11 cellular contexts compared by ENCODE assay signal in genomic region chr1:231020139-231020601, GRCh38. TPM values are rescaled to one million over a fixed set of nuclear protein-coding genes. Genes with fewer than 3 reads are reported as not detected.
DNase-seq lines count a peak whose midpoint lies in the region; ATAC-seq and TF ChIP-seq lines count a peak whose summit lies in the region.
"Had no signal": no experiment of that assay in that cellular context is flagged by ENCODE, and none has a peak within 500 bp of the region (broad histone marks: within the 10 kb centered on the region; RNA-seq: fewer than 3 reads in every experiment).

No MANE protein-coding gene starts in this region.

- DNase-seq in CD4-positive, alpha-beta memory T cell: no peak
- DNase-seq in lung microvascular endothelial cell (ENCODE audit: low read depth in 2 of 2) (peak; percentile 42 to 78), ascending aorta (ENCODE audit: low spot score in 2 of 2) (no peak), inferior parietal cortex (ENCODE audit: extremely low spot score) (no peak)
- DNase-seq: body of pancreas, hippocampal formation had no signal

- H3K27ac ChIP-seq in CD4-positive, alpha-beta memory T cell (ENCODE audit: low read depth, low read length): no peak overlapping the region
- H3K27ac ChIP-seq in HUES6 (ENCODE audit: low read depth, low read length): no peak overlapping the region
- no peak overlapping the region for H3K27ac ChIP-seq in ascending aorta
- H3K27ac ChIP-seq: body of pancreas, parathyroid adenoma had no signal

- no peak overlapping the region for H3K9ac ChIP-seq in HUES6 (ENCODE audit: low read length)
- H3K9ac ChIP-seq: parathyroid adenoma had no signal

- peak overlapping the region in 6 of 8 donors; percentile 5 to 78 (median 35) for H3K4me3 Mint-ChIP-seq in CD4-positive, alpha-beta memory T cell
- H3K4me3 Mint-ChIP-seq in activated T-helper 17 cell treated with anti-CD3 and anti-CD28 coated beads, Interleukin-2, amount 50 U/mL, for 72 hours: peak overlapping the region; percentile 26

- H3K27ac Mint-ChIP-seq in CD4-positive, alpha-beta memory T cell: no peak overlapping the region
- H3K27ac Mint-ChIP-seq in activated T-helper 17 cell treated with anti-CD3 and anti-CD28 coated beads, Interleukin-2, amount 50 U/mL, for 72 hours: no peak overlapping the region

- no peaks in the 10 kb centered on the region for H3K36me3 ChIP-seq in CD4-positive, alpha-beta memory T cell (ENCODE audit: insufficient read depth, low read length)
- H3K36me3 ChIP-seq in HUES6 (ENCODE audit: control insufficient read depth, insufficient read depth, low read length) (peaks cover 5% of the 10 kb centered on the region; the same call in 1 of the 2 replicates), ascending aorta (no peaks in the 10 kb centered on the region)

- H3K36me3 Mint-ChIP-seq in CD4-positive, alpha-beta memory T cell: peaks cover 6 to 13% of the 10 kb centered on the region in 2 donors
- H3K36me3 Mint-ChIP-seq in activated T-helper 17 cell treated with anti-CD3 and anti-CD28 coated beads, Interleukin-2, amount 50 U/mL, for 72 hours (ENCODE audit: low read depth): peaks cover 14% of the 10 kb centered on the region

- no peak overlapping the region for H3K4me3 ChIP-seq in CD4-positive, alpha-beta memory T cell (ENCODE audit: low read length in 2 of 2)
- peak overlapping the region; percentile 13 for H3K4me3 ChIP-seq in HUES6 (ENCODE audit: low read depth, low read length)
- no peak overlapping the region for H3K4me3 ChIP-seq in ascending aorta
- H3K4me3 ChIP-seq: body of pancreas had no signal

- H3K27me3 ChIP-seq in CD4-positive, alpha-beta memory T cell (ENCODE audit: insufficient read depth, low read length): no peaks in the 10 kb centered on the region
- H3K27me3 ChIP-seq in HUES6 (ENCODE audit: control insufficient read depth, insufficient read depth, low read length): peaks cover 17% of the 10 kb centered on the region
- no peaks in the 10 kb centered on the region for H3K27me3 ChIP-seq in ascending aorta
- H3K27me3 ChIP-seq: body of pancreas had no signal

- no peaks in the 10 kb centered on the region for H3K4me1 ChIP-seq in CD4-positive, alpha-beta memory T cell (ENCODE audit: insufficient read depth, low read length)
- H3K4me1 ChIP-seq in HUES6 (ENCODE audit: control insufficient read depth, insufficient read depth, low read length) (peaks cover 26% of the 10 kb centered on the region), ascending aorta (no peaks in the 10 kb centered on the region)
- H3K4me1 ChIP-seq: body of pancreas, parathyroid adenoma had no signal

- ATAC-seq in activated T-helper 17 cell treated with anti-CD3 and anti-CD28 coated beads, Interleukin-2, amount 50 U/mL, for 72 hours (replicated peaks): peak; percentile 63
- no peak for ATAC-seq in GM18517 (IDR thresholded peaks at IDR 0.05; ENCODE audit: unreplicated experiment)
- no peak for ATAC-seq in GM18867 (IDR thresholded peaks at IDR 0.05; ENCODE audit: unreplicated experiment)
- ATAC-seq: body of pancreas had no signal

- no peaks in the 10 kb centered on the region for H3K9me3 Mint-ChIP-seq in CD4-positive, alpha-beta memory T cell
- H3K9me3 Mint-ChIP-seq in activated T-helper 17 cell treated with anti-CD3 and anti-CD28 coated beads, Interleukin-2, amount 50 U/mL, for 72 hours: no peaks in the 10 kb centered on the region

- POLR2A ChIA-PET in CD4-positive, alpha-beta memory T cell (lab: Charles Lee; ENCODE audit: partially characterized antibody): no interaction called here

- CTCF ChIA-PET in CD4-positive, alpha-beta memory T cell (lab: Charles Lee; ENCODE audit: partially characterized antibody): no interaction called here

- no peak for TF ChIP-seq CTCF in ascending aorta (IDR thresholded peaks at IDR 0.05)

- no peaks in the 10 kb centered on the region for H3K9me3 ChIP-seq in CD4-positive, alpha-beta memory T cell (ENCODE audit: control insufficient read depth in 1 of 2, low read length in 2 of 2)
- H3K9me3 ChIP-seq in HUES6 (ENCODE audit: control insufficient read depth, insufficient read depth, low read depth, low read length): no peaks in the 10 kb centered on the region
- H3K9me3 ChIP-seq in ascending aorta: no peaks in the 10 kb centered on the region
- H3K9me3 ChIP-seq: body of pancreas had no signal

- peaks cover 0 to 6% (median 2%) of the 10 kb centered on the region in 4 donors for H3K4me1 Mint-ChIP-seq in CD4-positive, alpha-beta memory T cell
- H3K4me1 Mint-ChIP-seq in activated T-helper 17 cell treated with anti-CD3 and anti-CD28 coated beads, Interleukin-2, amount 50 U/mL, for 72 hours: no peaks in the 10 kb centered on the region

- intact Hi-C loops in CD4-positive, alpha-beta memory T cell (cut with micrococcal nuclease): no loop called here
- intact Hi-C loops in ascending aorta (cut with DNase I): no loop called here

- no peaks in the 10 kb centered on the region for H3K27me3 Mint-ChIP-seq in CD4-positive, alpha-beta memory T cell
- H3K27me3 Mint-ChIP-seq in activated T-helper 17 cell treated with anti-CD3 and anti-CD28 coated beads, Interleukin-2, amount 50 U/mL, for 72 hours: no peaks in the 10 kb centered on the region

RNA-seq across cellular contexts. Expression of gene FAM89A, which starts 19.9 kb away (rescaled TPM):
- total RNA-seq in CD4-positive, alpha-beta memory T cell: 1 to 10 TPM; 6.5 to 8.7 TPM
- polyA plus RNA-seq in CD4-positive, alpha-beta memory T cell: 1 to 10 TPM; 7.7 to 8.5 TPM
- total RNA-seq in activated T-helper 17 cell treated with anti-CD3 and anti-CD28 coated beads, Interleukin-2, amount 50 U/mL, for 72 hours: 10 to 100 TPM; 11.2 to 17.2 TPM
- total RNA-seq in lung microvascular endothelial cell: 23.5 and 56.7 TPM in 2 replicates
- total RNA-seq in ascending aorta: 47.5 TPM

RNA-seq across cellular contexts. Expression of gene ARV1, which starts 41.3 kb away (rescaled TPM):
- total RNA-seq in CD4-positive, alpha-beta memory T cell: 10 to 100 TPM; 13.8 to 14.2 TPM
- polyA plus RNA-seq in CD4-positive, alpha-beta memory T cell: 10 to 100 TPM; 24.4 to 37.4 TPM
- total RNA-seq in activated T-helper 17 cell treated with anti-CD3 and anti-CD28 coated beads, Interleukin-2, amount 50 U/mL, for 72 hours: 10 to 100 TPM in 1 of 2 donors, 1 to 10 TPM in 1; 8.9 to 15.4 TPM
- total RNA-seq in lung microvascular endothelial cell: 8.5 and 9.5 TPM in 2 replicates
- 9.7 TPM for total RNA-seq in ascending aorta

RNA-seq across cellular contexts. Expression of gene TTC13, which starts 41.5 kb away (rescaled TPM):
- 10 to 100 TPM; 43.9 to 54.5 TPM for total RNA-seq in CD4-positive, alpha-beta memory T cell
- polyA plus RNA-seq in CD4-positive, alpha-beta memory T cell: 10 to 100 TPM; 11.7 to 13.4 TPM
- total RNA-seq in activated T-helper 17 cell treated with anti-CD3 and anti-CD28 coated beads, Interleukin-2, amount 50 U/mL, for 72 hours: 10 to 100 TPM; 13.3 to 22.0 TPM
- total RNA-seq in lung microvascular endothelial cell: 7.8 and 9.7 TPM in 2 replicates
- 21.5 TPM for total RNA-seq in ascending aorta

Comparison
In these comparisons a context has a peak if more than half of its experiments do, and no peak if none do; other contexts are left out.
1. DNase-seq: peak in lung microvascular endothelial cell (2 of 2); none in CD4-positive, alpha-beta memory T cell (0 of 5), ascending aorta (0 of 2) and inferior parietal cortex (single experiment).